20 cellular contexts compared by ENCODE assay signal in the genomic region with DNA sequence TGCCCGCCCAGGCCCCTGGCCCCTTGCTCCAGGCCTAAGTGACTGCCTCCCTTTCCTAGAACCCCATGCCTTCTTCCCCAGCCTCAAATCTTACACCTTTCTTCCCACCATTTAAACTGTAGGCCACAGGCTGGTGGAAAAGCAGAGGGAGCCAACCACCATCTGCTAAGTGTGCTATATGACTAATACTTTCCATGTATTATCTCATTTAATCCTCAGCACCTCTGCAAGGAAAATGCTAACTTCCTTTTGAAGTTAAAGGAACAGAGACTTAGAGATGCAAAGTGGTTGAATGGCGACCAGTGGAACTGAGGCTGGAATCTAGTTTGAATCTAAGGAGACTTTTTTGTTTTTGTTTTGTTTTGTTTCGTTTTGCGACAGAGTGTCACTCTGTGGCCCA.
"Had no signal": no experiment of that assay in that cellular context is flagged by ENCODE, and none has a peak within 500 bp of the region (broad histone marks: within the 10 kb centered on the region; RNA-seq: fewer than 3 reads in every experiment).

No MANE protein-coding gene starts in this region.

- ATAC-seq: foreskin keratinocyte; left cardiac atrium; natural killer cell treated with Interleukin-12 subunit alpha and Interleukin-12 subunit beta and Interleukin-15 and Interleukin-18, amount 100 ng/mL, for 72 hours had no signal

- H3K4me1 ChIP-seq: foreskin keratinocyte, left ventricle myocardium inferior, right atrium auricular region, thyroid gland had no signal

- H3K9me3 ChIP-seq: left ventricle myocardium inferior, ovary, right atrium auricular region, sigmoid colon, suprapubic skin, thyroid gland had no signal

- H3K27me3 ChIP-seq: neural progenitor cell, ovary, right atrium auricular region, sigmoid colon, suprapubic skin, thyroid gland had no signal

- H3K36me3 ChIP-seq: left ventricle myocardium inferior, neural progenitor cell, ovary, right atrium auricular region, sigmoid colon, suprapubic skin, thyroid gland had no signal

- H2AFZ ChIP-seq: neural progenitor cell had no signal

- FAIRE-seq: kidney had no signal

- H3K4me3 ChIP-seq: left ventricle myocardium inferior, lung, neural progenitor cell, ovary, right atrium auricular region, sigmoid colon, skin epidermis, suprapubic skin, thyroid gland had no signal

- H3K9ac ChIP-seq: neural progenitor cell had no signal

- DNase-seq: dermis blood vessel endothelial cell; foreskin keratinocyte; immature natural killer cell; kidney; left cardiac atrium; left ventricle myocardium inferior; mesenchymal stem cell; midbrain; nucleus accumbens; ovary; stimulated activated CD4-positive, alpha-beta T cell treated with anti-CD3 and anti-CD28 coated beads, Interleukin-12 subunit alpha, Interleukin-12 subunit beta, amount 100 ng/mL, for 4 hours; stimulated activated naive CD4-positive, alpha-beta T cell; thyroid gland had no signal

- H3K4me2 ChIP-seq: neural progenitor cell had no signal

- H3K27ac ChIP-seq: foreskin keratinocyte, left ventricle myocardium inferior, neural progenitor cell, ovary, right atrium auricular region, sigmoid colon, suprapubic skin, thyroid gland had no signal
